ENCODE assay signal across 1 cellular context in the genomic region with DNA sequence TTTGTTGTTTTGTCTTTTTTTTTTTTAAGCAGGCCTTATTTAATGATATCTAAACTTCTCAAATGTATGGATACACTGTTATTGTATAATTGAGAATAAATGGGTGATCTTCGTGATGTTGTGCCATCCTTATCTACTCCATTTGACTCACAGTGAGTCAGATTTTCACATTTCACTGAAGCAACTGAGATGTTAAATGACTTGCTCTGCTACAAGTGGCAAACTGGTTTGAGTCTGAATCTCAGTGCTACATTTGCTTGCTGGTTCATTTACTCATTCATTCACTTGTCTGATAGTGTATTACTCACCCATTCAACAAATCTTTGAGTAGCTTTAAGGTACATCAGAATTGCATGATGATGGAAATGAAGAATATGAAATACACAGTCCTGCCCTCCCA.
TF ChIP-seq lines count a peak whose summit lies in the region.

No MANE protein-coding gene starts in this region.

TF ChIP-seq in GM12878, 131 proteins besides CTCF, POLR2A, EP300 and RAD21:
- TF ChIP-seq BCL3 (IDR thresholded peaks at IDR 0.05; ENCODE audit: borderline replicate concordance, insufficient read depth, low read depth, low read length, poor library complexity, severe bottlenecking), result peak; percentile 60
- TF ChIP-seq, protein P1, sequence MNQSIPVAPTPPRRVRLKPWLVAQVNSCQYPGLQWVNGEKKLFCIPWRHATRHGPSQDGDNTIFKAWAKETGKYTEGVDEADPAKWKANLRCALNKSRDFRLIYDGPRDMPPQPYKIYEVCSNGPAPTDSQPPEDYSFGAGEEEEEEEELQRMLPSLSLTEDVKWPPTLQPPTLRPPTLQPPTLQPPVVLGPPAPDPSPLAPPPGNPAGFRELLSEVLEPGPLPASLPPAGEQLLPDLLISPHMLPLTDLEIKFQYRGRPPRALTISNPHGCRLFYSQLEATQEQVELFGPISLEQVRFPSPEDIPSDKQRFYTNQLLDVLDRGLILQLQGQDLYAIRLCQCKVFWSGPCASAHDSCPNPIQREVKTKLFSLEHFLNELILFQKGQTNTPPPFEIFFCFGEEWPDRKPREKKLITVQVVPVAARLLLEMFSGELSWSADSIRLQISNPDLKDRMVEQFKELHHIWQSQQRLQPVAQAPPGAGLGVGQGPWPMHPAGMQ (IDR thresholded peaks at IDR 0.05; ENCODE audit: borderline replicate concordance), result no peak
- TF ChIP-seq ESRRA (IDR thresholded peaks at IDR 0.05; ENCODE audit: low read length), result no peak
- TF ChIP-seq RAD51 (IDR thresholded peaks at IDR 0.05), result no peak
